In genomic region chr1:94675373-94675772, GRCh38 we compare ENCODE assay signal across 15 cellular contexts.
"Had no signal": no experiment of that assay in that cellular context is flagged by ENCODE, and none has a peak within 500 bp of the region (broad histone marks: within the 10 kb centered on the region; RNA-seq: fewer than 3 reads in every experiment).

No MANE protein-coding gene starts in this region.

- ATAC-seq: effector memory CD8-positive, alpha-beta T cell; left lung; right cardiac atrium; stimulated activated memory B cell treated with anti-CD40 and anti-IgM and Interleukin-4, amounts not matched to agents 10 μg/mL and 1 μg/mL and 100 μg/mL, for 72 hours had no signal

- H3K4me3 ChIP-seq: left lung, spleen, tibial nerve had no signal

- H3K36me3 ChIP-seq: left lung, spleen, tibial nerve had no signal

- H3K27me3 ChIP-seq: left lung, spleen, tibial nerve had no signal

- H3K27ac Mint-ChIP-seq: activated CD4-positive, alpha-beta memory T cell treated with anti-CD3 and anti-CD28 coated beads, Interleukin-2, amount 10 ng/mL, durations not matched to agents 7 days and 5 days; activated naive CD8-positive, alpha-beta T cell; dendritic cell treated with granulocyte-macrophage colony-stimulating factor and Interleukin-4, amounts not matched to agents 40 ng/mL and 50 ng/mL, for 4 days; effector memory CD8-positive, alpha-beta T cell; stimulated activated memory B cell treated with anti-CD40 and anti-IgM and Interleukin-4, amounts not matched to agents 10 μg/mL and 1 μg/mL and 100 μg/mL, for 72 hours had no signal

- DNase-seq: activated CD4-positive, alpha-beta memory T cell treated with anti-CD3 and anti-CD28 coated beads, Interleukin-2, amount 10 ng/mL, durations not matched to agents 7 days and 5 days; activated gamma-delta T cell; activated T-cell treated with anti-CD3 and anti-CD28 coated beads, Interleukin-2, amount 50 U/mL, for 48 hours; effector memory CD8-positive, alpha-beta T cell; glutamatergic neuron; left lung; mesendoderm; right cardiac atrium; spleen; stimulated activated CD4-positive, alpha-beta T cell treated with anti-CD3 and anti-CD28 coated beads, Interleukin-1b, Interleukin-23, amount 100 ng/mL, for 48 hours had no signal

- H3K36me3 Mint-ChIP-seq: activated naive CD8-positive, alpha-beta T cell; stimulated activated memory B cell treated with anti-CD40 and anti-IgM and Interleukin-4, amounts not matched to agents 10 μg/mL and 1 μg/mL and 100 μg/mL, for 72 hours had no signal

- H3K4me1 Mint-ChIP-seq: activated CD4-positive, alpha-beta memory T cell treated with anti-CD3 and anti-CD28 coated beads, Interleukin-2, amount 10 ng/mL, durations not matched to agents 7 days and 5 days; central memory CD8-positive, alpha-beta T cell; stimulated activated memory B cell treated with anti-CD40 and anti-IgM and Interleukin-4, amounts not matched to agents 10 μg/mL and 1 μg/mL and 100 μg/mL, for 72 hours had no signal

- H3K27ac ChIP-seq: left lung, spleen, tibial nerve had no signal

- H3K4me3 Mint-ChIP-seq: activated CD4-positive, alpha-beta memory T cell treated with anti-CD3 and anti-CD28 coated beads, Interleukin-2, amount 10 ng/mL, durations not matched to agents 7 days and 5 days; activated naive CD8-positive, alpha-beta T cell; central memory CD8-positive, alpha-beta T cell; dendritic cell treated with granulocyte-macrophage colony-stimulating factor and Interleukin-4, amounts not matched to agents 40 ng/mL and 50 ng/mL, for 4 days; effector memory CD8-positive, alpha-beta T cell; stimulated activated memory B cell treated with anti-CD40 and anti-IgM and Interleukin-4, amounts not matched to agents 10 μg/mL and 1 μg/mL and 100 μg/mL, for 72 hours had no signal

- H3K9me3 ChIP-seq: left lung, spleen, tibial nerve had no signal

- H3K9me3 Mint-ChIP-seq: activated CD4-positive, alpha-beta memory T cell treated with anti-CD3 and anti-CD28 coated beads, Interleukin-2, amount 10 ng/mL, durations not matched to agents 7 days and 5 days; central memory CD8-positive, alpha-beta T cell; dendritic cell treated with granulocyte-macrophage colony-stimulating factor and Interleukin-4, amounts not matched to agents 40 ng/mL and 50 ng/mL, for 4 days; effector memory CD8-positive, alpha-beta T cell had no signal

- H3K4me1 ChIP-seq: left lung, spleen had no signal
